7 cellular contexts compared by ENCODE assay signal in the genomic region with DNA sequence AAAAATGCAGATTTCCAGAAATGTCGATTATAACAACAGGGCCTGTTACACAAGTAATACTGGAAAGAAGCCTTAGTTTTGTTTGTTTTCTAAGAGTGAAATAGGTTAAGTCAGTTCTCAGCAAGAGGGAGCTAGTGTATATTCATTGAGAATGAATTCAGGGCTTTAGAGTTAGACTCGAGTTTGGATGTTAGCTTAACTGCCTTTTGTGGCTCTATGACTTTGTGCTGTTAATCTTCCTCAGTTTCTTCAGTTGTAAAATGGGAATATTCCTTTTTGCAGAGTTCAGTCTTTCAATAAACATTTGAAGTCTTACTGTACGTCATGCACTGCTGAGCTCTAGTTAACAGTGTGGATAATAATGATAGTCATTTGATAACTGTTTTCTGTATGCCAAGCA.
DNase-seq lines count a peak whose midpoint lies in the region; ATAC-seq and TF ChIP-seq lines count a peak whose summit lies in the region.

No MANE protein-coding gene starts in this region.

- CTCF ChIA-PET in GM10248 (lab: Yijun Ruan, JAX), result interaction anchor here (0.7 to 1.5 kb wide), 3 partner anchors 10 to 30 kb away, joined by 3 to 4 read pairs (median 3); no protein-coding TSS in a partner anchor

- TF ChIP-seq POLR2A in NB4 (IDR thresholded peaks at IDR 0.05; ENCODE audit: extremely low read depth, insufficient read length), result no peak

- TF ChIP-seq CTCF in GM10248 (IDR thresholded peaks at IDR 0.05; ENCODE audit: control extremely low read depth, extremely low read depth, low read depth, missing control alignments) (peak; percentile 36), NB4 (IDR thresholded peaks at IDR 0.05; ENCODE audit: low read depth, low read length) (no peak)

- ATAC-seq in HG03097 (IDR thresholded peaks at IDR 0.05; ENCODE audit: low FRiP score, unreplicated experiment) (no peak), HG02840 (IDR thresholded peaks at IDR 0.05; ENCODE audit: low FRiP score, unreplicated experiment) (no peak)

- H3K4me3 ChIP-seq in NB4 (ENCODE audit: low read depth, low read length), result peak overlapping the region; percentile 99

- DNase-seq in GM10248 (ENCODE audit: extremely low spot score) (no peak), NB4 (ENCODE audit: low read depth) (peak; percentile 21), midbrain (lab: John Stamatoyannopoulos, UW) (peak; percentile 38), putamen (ENCODE audit: low spot score) (no peak)
- DNase-seq in central memory CD4-positive, alpha-beta T cell, result peak; percentile 31

- POLR2A ChIA-PET in GM10248 (lab: Yijun Ruan, JAX), result no interaction called here

Comparison
In these comparisons a context has a peak if more than half of its experiments do, and no peak if none do; other contexts are left out.
1. DNase-seq: peak in NB4 (single experiment), central memory CD4-positive, alpha-beta T cell (single experiment) and midbrain (single experiment); none in GM10248 (single experiment) and putamen (single experiment).